Comparison of ENCODE assay signal across 8 cellular contexts in genomic region chr7:97835296-97836138, GRCh38. TPM values are rescaled to one million over a fixed set of nuclear protein-coding genes. Genes with fewer than 3 reads are reported as not detected.
DNase-seq lines count a peak whose midpoint lies in the region; ATAC-seq and TF ChIP-seq lines count a peak whose summit lies in the region.

No MANE protein-coding gene starts in this region.

- H3K9me3 ChIP-seq in endodermal cell (ENCODE audit: control insufficient read depth, low read length) = no peaks in the 10 kb centered on the region

- H3K27ac ChIP-seq in C4-2B = no peak overlapping the region
- no peak overlapping the region for H3K27ac ChIP-seq in endodermal cell (ENCODE audit: low read depth, low read length)

- TF ChIP-seq CTCF in C4-2B (conservative IDR thresholded peaks at IDR 0.05) (peak; percentile 89), endodermal cell (conservative IDR thresholded peaks at IDR 0.05) (peak; percentile 82)
- peak; percentile 77 for TF ChIP-seq CTCF in activated CD8-positive, alpha-beta T cell treated with anti-CD3 and anti-CD28 coated beads for 36 hours (IDR thresholded peaks at IDR 0.05)

- H3K27me3 ChIP-seq in endodermal cell (ENCODE audit: control insufficient read depth, insufficient read depth, low read length, poor library complexity, severe bottlenecking) = no peaks in the 10 kb centered on the region

- no peaks in the 10 kb centered on the region for H3K4me1 ChIP-seq in endodermal cell (ENCODE audit: control insufficient read depth, insufficient read depth, low read length)

- no peak overlapping the region for H3K27ac Mint-ChIP-seq in activated CD8-positive, alpha-beta T cell treated with anti-CD3 and anti-CD28 coated beads for 36 hours
- H3K27ac Mint-ChIP-seq in endodermal cell = no peak overlapping the region
- H3K27ac Mint-ChIP-seq in stimulated activated effector memory CD8-positive, alpha-beta T cell treated with anti-CD3 and anti-CD28 coated beads, Interleukin-12 subunit alpha, Interleukin-12 subunit beta, amount 100 ng/mL, for 72 hours = no peak overlapping the region

- WGBS in endodermal cell (ENCODE audit: insufficient coverage in 1 of 2, insufficient read length in 1 of 2), 2 experiments = 44 to 45% methylated on average over 10 to 12 of the region's 12 CpGs

- ATAC-seq in GM19035 (IDR thresholded peaks at IDR 0.05; ENCODE audit: unreplicated experiment) = peak; percentile 84
- peak; percentile 72 for ATAC-seq in HG03439 (IDR thresholded peaks at IDR 0.05; ENCODE audit: unreplicated experiment)
- peak; percentile 83 for ATAC-seq in activated CD8-positive, alpha-beta T cell treated with anti-CD3 and anti-CD28 coated beads for 36 hours
- peak; percentile 64 for ATAC-seq in stimulated activated effector memory CD8-positive, alpha-beta T cell treated with anti-CD3 and anti-CD28 coated beads, Interleukin-12 subunit alpha, Interleukin-12 subunit beta, amount 100 ng/mL, for 72 hours

- no peaks in the 10 kb centered on the region for H3K36me3 ChIP-seq in endodermal cell (ENCODE audit: control insufficient read depth, insufficient read depth, low read length)

- intact Hi-C loops in activated CD8-positive, alpha-beta T cell treated with anti-CD3 and anti-CD28 coated beads for 36 hours (cut with micrococcal nuclease) = loop anchor here (5.0 kb wide), 2 partner anchors 338 to 733 kb away; no protein-coding TSS in a partner anchor

- no peaks in the 10 kb centered on the region for H3K9me3 Mint-ChIP-seq in activated CD8-positive, alpha-beta T cell treated with anti-CD3 and anti-CD28 coated beads for 36 hours
- no peaks in the 10 kb centered on the region for H3K9me3 Mint-ChIP-seq in endodermal cell
- H3K9me3 Mint-ChIP-seq in stimulated activated effector memory CD8-positive, alpha-beta T cell treated with anti-CD3 and anti-CD28 coated beads, Interleukin-12 subunit alpha, Interleukin-12 subunit beta, amount 100 ng/mL, for 72 hours = no peaks in the 10 kb centered on the region

- no peak overlapping the region for H3K4me3 ChIP-seq in endodermal cell (ENCODE audit: low read length)

- H3K9ac ChIP-seq in endodermal cell (ENCODE audit: extremely low read depth, low read length, poor library complexity, severe bottlenecking) = no peak overlapping the region

- peak; percentile 74 for DNase-seq in NCI-H748 treated with DMSO at 0.1 percent for 48 hours (lab: John Stamatoyannopoulos, UW)
- DNase-seq in activated CD8-positive, alpha-beta T cell treated with anti-CD3 and anti-CD28 coated beads for 36 hours = peak; percentile 81
- DNase-seq in endodermal cell = peak; percentile 85
- peak; percentile 63 for DNase-seq in middle frontal gyrus (ENCODE audit: extremely low spot score, low spot score)
- peak; percentile 26 to 68 for DNase-seq in stimulated activated effector memory CD8-positive, alpha-beta T cell treated with anti-CD3 and anti-CD28 coated beads, Interleukin-12 subunit alpha, Interleukin-12 subunit beta, amount 100 ng/mL, for 72 hours (ENCODE audit: low spot score in 2 of 2)

- H3K27me3 Mint-ChIP-seq in activated CD8-positive, alpha-beta T cell treated with anti-CD3 and anti-CD28 coated beads for 36 hours = peaks cover 17% of the 10 kb centered on the region
- peaks cover 2% of the 10 kb centered on the region for H3K27me3 Mint-ChIP-seq in endodermal cell (ENCODE audit: insufficient read depth)

- no peaks in the 10 kb centered on the region for H3K36me3 Mint-ChIP-seq in activated CD8-positive, alpha-beta T cell treated with anti-CD3 and anti-CD28 coated beads for 36 hours (ENCODE audit: low read depth)
- H3K36me3 Mint-ChIP-seq in endodermal cell (ENCODE audit: low read depth) = no peaks in the 10 kb centered on the region
- no peaks in the 10 kb centered on the region for H3K36me3 Mint-ChIP-seq in stimulated activated effector memory CD8-positive, alpha-beta T cell treated with anti-CD3 and anti-CD28 coated beads, Interleukin-12 subunit alpha, Interleukin-12 subunit beta, amount 100 ng/mL, for 72 hours

- no peak overlapping the region for H3K4me3 Mint-ChIP-seq in activated CD8-positive, alpha-beta T cell treated with anti-CD3 and anti-CD28 coated beads for 36 hours
- no peak overlapping the region for H3K4me3 Mint-ChIP-seq in endodermal cell
- no peak overlapping the region for H3K4me3 Mint-ChIP-seq in stimulated activated effector memory CD8-positive, alpha-beta T cell treated with anti-CD3 and anti-CD28 coated beads, Interleukin-12 subunit alpha, Interleukin-12 subunit beta, amount 100 ng/mL, for 72 hours

- POLR2A ChIA-PET in activated CD8-positive, alpha-beta T cell treated with anti-CD3 and anti-CD28 coated beads for 36 hours (lab: Charles Lee) = no interaction called here

- no peaks in the 10 kb centered on the region for H3K4me1 Mint-ChIP-seq in activated CD8-positive, alpha-beta T cell treated with anti-CD3 and anti-CD28 coated beads for 36 hours (ENCODE audit: low read depth)
- H3K4me1 Mint-ChIP-seq in endodermal cell = no peaks in the 10 kb centered on the region
- no peaks in the 10 kb centered on the region for H3K4me1 Mint-ChIP-seq in stimulated activated effector memory CD8-positive, alpha-beta T cell treated with anti-CD3 and anti-CD28 coated beads, Interleukin-12 subunit alpha, Interleukin-12 subunit beta, amount 100 ng/mL, for 72 hours

- CTCF ChIA-PET in activated CD8-positive, alpha-beta T cell treated with anti-CD3 and anti-CD28 coated beads for 36 hours (lab: Charles Lee) = interaction anchor here (0.8 to 3.0 kb wide), 18 partner anchors 9 to 1919 kb away, joined by 3 to 20 read pairs (median 4); no protein-coding TSS in a partner anchor

RNA-seq across cellular contexts. Expression of gene ASNS, which starts 36.7 kb away (rescaled TPM):
- 100 to 1,000 TPM; 226 to 229 TPM for total RNA-seq in activated CD8-positive, alpha-beta T cell treated with anti-CD3 and anti-CD28 coated beads for 36 hours
- 10 to 100 TPM; 23.5 to 34.4 TPM for total RNA-seq in endodermal cell
- polyA plus RNA-seq in endodermal cell (2013, experiment 1 of 2) = 115 TPM
- polyA plus RNA-seq in endodermal cell (2013, experiment 2 of 2) = 57.6 TPM

Comparison
In these comparisons a context has a peak if more than half of its experiments do, and no peak if none do; other contexts are left out.
1. RNA of gene ASNS, which starts 36.7 kb away (total RNA-seq): 226 to 229 TPM in activated CD8-positive, alpha-beta T cell treated with anti-CD3 and anti-CD28 coated beads for 36 hours; 23.5 to 34.4 TPM in endodermal cell; every median in the first group is over 4 times any median in the second.
2. Peak in every context shown above with its lines, with median percentiles within 50 percentile points of each other: CTCF ChIP-seq, ATAC-seq and DNase-seq.